1 cellular context compared by ENCODE assay signal in the genomic region with DNA sequence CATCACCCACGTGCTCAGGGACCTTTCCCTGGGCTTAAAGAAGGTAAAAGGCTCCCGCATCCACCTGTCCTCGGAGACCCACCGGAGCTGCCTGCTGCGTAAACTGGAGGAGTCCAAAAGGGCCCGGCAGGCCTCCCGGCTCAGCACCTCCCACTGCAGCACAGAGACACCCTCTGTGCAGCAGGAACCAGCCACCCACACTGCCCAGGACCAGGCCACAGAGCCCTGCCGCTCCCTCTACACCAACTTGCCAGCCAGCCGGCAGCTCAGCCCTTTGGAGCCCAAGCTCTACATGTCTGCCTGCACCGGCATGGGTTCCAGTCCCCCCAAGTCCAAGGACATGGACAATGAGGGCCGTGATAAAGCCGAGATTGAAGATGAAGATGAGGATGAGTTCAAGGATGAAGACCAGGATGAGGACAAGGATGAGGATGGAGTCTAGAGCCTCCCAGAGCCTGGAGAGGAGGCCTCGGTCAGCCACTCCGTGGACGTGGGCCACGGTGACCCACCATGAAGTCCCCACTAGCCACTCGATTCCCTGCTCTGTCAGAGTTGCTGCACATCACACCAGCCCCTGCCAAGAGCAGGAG.
TF ChIP-seq lines count a peak whose summit lies in the region.

No MANE protein-coding gene starts in this region.

TF ChIP-seq in K562, 482 proteins besides CTCF, POLR2A, EP300 and RAD21 (continues in another document):
- no peak for TF ChIP-seq MEF2A (IDR thresholded peaks at IDR 0.05; ENCODE audit: control insufficient read depth, low read depth, low read length)
- TF ChIP-seq NBN (IDR thresholded peaks at IDR 0.05; ENCODE audit: low read depth): no peak
- no peak for TF ChIP-seq E2F3 (CRISPR knock-in tag; IDR thresholded peaks at IDR 0.05)
- no peak for TF ChIP-seq KDM2B (CRISPR knock-in tag; IDR thresholded peaks at IDR 0.05)
- TF ChIP-seq HCFC1 (IDR thresholded peaks at IDR 0.05; ENCODE audit: low read depth, low read length): 0 out of 2 replicates have a peak, but pooled peaks have one; percentile 21
- TF ChIP-seq, protein P1, sequence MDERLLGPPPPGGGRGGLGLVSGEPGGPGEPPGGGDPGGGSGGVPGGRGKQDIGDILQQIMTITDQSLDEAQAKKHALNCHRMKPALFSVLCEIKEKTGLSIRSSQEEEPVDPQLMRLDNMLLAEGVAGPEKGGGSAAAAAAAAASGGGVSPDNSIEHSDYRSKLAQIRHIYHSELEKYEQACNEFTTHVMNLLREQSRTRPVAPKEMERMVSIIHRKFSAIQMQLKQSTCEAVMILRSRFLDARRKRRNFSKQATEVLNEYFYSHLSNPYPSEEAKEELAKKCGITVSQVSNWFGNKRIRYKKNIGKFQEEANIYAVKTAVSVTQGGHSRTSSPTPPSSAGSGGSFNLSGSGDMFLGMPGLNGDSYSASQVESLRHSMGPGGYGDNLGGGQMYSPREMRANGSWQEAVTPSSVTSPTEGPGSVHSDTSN (CRISPR knock-in tag; IDR thresholded peaks at IDR 0.05; ENCODE audit: low read depth): no peak
- TF ChIP-seq, protein P1 (tag; conservative IDR thresholded peaks at IDR 0.05; ENCODE audit: low read depth): no peak
- TF ChIP-seq FOXP1 (CRISPR knock-in tag; IDR thresholded peaks at IDR 0.05): no peak
- TF ChIP-seq FOXJ3 (CRISPR knock-in tag; IDR thresholded peaks at IDR 0.05): no peak
- TF ChIP-seq ERF (CRISPR knock-in tag; IDR thresholded peaks at IDR 0.05): no peak
- TF ChIP-seq, protein P2, sequence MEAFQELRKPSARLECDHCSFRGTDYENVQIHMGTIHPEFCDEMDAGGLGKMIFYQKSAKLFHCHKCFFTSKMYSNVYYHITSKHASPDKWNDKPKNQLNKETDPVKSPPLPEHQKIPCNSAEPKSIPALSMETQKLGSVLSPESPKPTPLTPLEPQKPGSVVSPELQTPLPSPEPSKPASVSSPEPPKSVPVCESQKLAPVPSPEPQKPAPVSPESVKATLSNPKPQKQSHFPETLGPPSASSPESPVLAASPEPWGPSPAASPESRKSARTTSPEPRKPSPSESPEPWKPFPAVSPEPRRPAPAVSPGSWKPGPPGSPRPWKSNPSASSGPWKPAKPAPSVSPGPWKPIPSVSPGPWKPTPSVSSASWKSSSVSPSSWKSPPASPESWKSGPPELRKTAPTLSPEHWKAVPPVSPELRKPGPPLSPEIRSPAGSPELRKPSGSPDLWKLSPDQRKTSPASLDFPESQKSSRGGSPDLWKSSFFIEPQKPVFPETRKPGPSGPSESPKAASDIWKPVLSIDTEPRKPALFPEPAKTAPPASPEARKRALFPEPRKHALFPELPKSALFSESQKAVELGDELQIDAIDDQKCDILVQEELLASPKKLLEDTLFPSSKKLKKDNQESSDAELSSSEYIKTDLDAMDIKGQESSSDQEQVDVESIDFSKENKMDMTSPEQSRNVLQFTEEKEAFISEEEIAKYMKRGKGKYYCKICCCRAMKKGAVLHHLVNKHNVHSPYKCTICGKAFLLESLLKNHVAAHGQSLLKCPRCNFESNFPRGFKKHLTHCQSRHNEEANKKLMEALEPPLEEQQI (IDR thresholded peaks at IDR 0.05): no peak
- TF ChIP-seq, protein P3, sequence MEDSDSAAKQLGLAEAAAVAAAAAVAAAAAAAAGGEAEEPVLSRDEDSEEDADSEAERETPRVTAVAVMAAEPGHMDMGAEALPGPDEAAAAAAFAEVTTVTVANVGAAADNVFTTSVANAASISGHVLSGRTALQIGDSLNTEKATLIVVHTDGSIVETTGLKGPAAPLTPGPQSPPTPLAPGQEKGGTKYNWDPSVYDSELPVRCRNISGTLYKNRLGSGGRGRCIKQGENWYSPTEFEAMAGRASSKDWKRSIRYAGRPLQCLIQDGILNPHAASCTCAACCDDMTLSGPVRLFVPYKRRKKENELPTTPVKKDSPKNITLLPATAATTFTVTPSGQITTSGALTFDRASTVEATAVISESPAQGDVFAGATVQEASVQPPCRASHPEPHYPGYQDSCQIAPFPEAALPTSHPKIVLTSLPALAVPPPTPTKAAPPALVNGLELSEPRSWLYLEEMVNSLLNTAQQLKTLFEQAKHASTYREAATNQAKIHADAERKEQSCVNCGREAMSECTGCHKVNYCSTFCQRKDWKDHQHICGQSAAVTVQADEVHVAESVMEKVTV (CRISPR knock-in tag; IDR thresholded peaks at IDR 0.05): no peak
- no peak for TF ChIP-seq ZNF766 (CRISPR knock-in tag; conservative IDR thresholded peaks at IDR 0.05)
- no peak for TF ChIP-seq SMARCA5 (IDR thresholded peaks at IDR 0.05)
- no peak for TF ChIP-seq BRCA1 (IDR thresholded peaks at IDR 0.05)
- TF ChIP-seq BRCA1 (CRISPR knock-in tag; IDR thresholded peaks at IDR 0.05): no peak
- no peak for TF ChIP-seq HNRNPH1 (optimal IDR thresholded peaks at IDR 0.05; ENCODE audit: low read depth, low read length)
- no peak for TF ChIP-seq SRF (CRISPR knock-in tag; IDR thresholded peaks at IDR 0.05)
- TF ChIP-seq POLR2AphosphoS2 (IDR thresholded peaks at IDR 0.05; ENCODE audit: low read length): no peak
- TF ChIP-seq NFYB (IDR thresholded peaks at IDR 0.05; ENCODE audit: extremely low read depth, insufficient read length): no peak
- no peak for TF ChIP-seq ZFPM2 (CRISPR knock-in tag; IDR thresholded peaks at IDR 0.05)
- TF ChIP-seq JUND (IDR thresholded peaks at IDR 0.05; ENCODE audit: borderline replicate concordance, low read depth, low read length): 0 out of 2 replicates have a peak, but pooled peaks have one; percentile 7
- TF ChIP-seq JUND (tag; IDR thresholded peaks at IDR 0.05; ENCODE audit: borderline replicate concordance, low read depth, low read length): no peak
- TF ChIP-seq NEUROD1 (IDR thresholded peaks at IDR 0.05; ENCODE audit: borderline replicate concordance, low read depth, low read length, partially characterized antibody): no peak
- no peak for TF ChIP-seq ZNF224 (CRISPR knock-in tag; IDR thresholded peaks at IDR 0.05)
- no peak for TF ChIP-seq NCOA1 (IDR thresholded peaks at IDR 0.05; ENCODE audit: low read depth)
- TF ChIP-seq ZNF436 (CRISPR knock-in tag; IDR thresholded peaks at IDR 0.05): no peak
- TF ChIP-seq HNRNPK (IDR thresholded peaks at IDR 0.05; ENCODE audit: low read depth, low read length, poor library complexity, severe bottlenecking): no peak
- no peak for TF ChIP-seq ZFX (CRISPR knock-in tag; IDR thresholded peaks at IDR 0.05)
- TF ChIP-seq POU5F1 (IDR thresholded peaks at IDR 0.05; ENCODE audit: borderline replicate concordance, low read depth, low read length, partially characterized antibody): no peak
- TF ChIP-seq, protein P4, sequence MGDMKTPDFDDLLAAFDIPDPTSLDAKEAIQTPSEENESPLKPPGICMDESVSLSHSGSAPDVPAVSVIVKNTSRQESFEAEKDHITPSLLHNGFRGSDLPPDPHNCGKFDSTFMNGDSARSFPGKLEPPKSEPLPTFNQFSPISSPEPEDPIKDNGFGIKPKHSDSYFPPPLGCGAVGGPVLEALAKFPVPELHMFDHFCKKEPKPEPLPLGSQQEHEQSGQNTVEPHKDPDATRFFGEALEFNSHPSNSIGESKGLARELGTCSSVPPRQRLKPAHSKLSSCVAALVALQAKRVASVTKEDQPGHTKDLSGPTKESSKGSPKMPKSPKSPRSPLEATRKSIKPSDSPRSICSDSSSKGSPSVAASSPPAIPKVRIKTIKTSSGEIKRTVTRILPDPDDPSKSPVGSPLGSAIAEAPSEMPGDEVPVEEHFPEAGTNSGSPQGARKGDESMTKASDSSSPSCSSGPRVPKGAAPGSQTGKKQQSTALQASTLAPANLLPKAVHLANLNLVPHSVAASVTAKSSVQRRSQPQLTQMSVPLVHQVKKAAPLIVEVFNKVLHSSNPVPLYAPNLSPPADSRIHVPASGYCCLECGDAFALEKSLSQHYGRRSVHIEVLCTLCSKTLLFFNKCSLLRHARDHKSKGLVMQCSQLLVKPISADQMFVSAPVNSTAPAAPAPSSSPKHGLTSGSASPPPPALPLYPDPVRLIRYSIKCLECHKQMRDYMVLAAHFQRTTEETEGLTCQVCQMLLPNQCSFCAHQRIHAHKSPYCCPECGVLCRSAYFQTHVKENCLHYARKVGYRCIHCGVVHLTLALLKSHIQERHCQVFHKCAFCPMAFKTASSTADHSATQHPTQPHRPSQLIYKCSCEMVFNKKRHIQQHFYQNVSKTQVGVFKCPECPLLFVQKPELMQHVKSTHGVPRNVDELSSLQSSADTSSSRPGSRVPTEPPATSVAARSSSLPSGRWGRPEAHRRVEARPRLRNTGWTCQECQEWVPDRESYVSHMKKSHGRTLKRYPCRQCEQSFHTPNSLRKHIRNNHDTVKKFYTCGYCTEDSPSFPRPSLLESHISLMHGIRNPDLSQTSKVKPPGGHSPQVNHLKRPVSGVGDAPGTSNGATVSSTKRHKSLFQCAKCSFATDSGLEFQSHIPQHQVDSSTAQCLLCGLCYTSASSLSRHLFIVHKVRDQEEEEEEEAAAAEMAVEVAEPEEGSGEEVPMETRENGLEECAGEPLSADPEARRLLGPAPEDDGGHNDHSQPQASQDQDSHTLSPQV (IDR thresholded peaks at IDR 0.05): no peak
- TF ChIP-seq MAFF (IDR thresholded peaks at IDR 0.05; ENCODE audit: low read length): no peak
- TF ChIP-seq FOXM1 (IDR thresholded peaks at IDR 0.05; ENCODE audit: low read depth): no peak
- no peak for TF ChIP-seq FOXM1 (CRISPR knock-in tag; IDR thresholded peaks at IDR 0.05; ENCODE audit: low read depth)
- TF ChIP-seq ZNF589 (CRISPR knock-in tag; IDR thresholded peaks at IDR 0.05; ENCODE audit: low read depth): no peak
- 0 out of 2 replicates have a peak, but pooled peaks have one; percentile 19 for TF ChIP-seq ZNF384 (IDR thresholded peaks at IDR 0.05; ENCODE audit: low read depth, low read length)
- no peak for TF ChIP-seq CHD1 (IDR thresholded peaks at IDR 0.05; ENCODE audit: low read length)
- no peak for TF ChIP-seq ATF1 (CRISPR knock-in tag; IDR thresholded peaks at IDR 0.05)
- no peak for TF ChIP-seq ATF1 (tag; IDR thresholded peaks at IDR 0.05)
- TF ChIP-seq, protein P5, sequence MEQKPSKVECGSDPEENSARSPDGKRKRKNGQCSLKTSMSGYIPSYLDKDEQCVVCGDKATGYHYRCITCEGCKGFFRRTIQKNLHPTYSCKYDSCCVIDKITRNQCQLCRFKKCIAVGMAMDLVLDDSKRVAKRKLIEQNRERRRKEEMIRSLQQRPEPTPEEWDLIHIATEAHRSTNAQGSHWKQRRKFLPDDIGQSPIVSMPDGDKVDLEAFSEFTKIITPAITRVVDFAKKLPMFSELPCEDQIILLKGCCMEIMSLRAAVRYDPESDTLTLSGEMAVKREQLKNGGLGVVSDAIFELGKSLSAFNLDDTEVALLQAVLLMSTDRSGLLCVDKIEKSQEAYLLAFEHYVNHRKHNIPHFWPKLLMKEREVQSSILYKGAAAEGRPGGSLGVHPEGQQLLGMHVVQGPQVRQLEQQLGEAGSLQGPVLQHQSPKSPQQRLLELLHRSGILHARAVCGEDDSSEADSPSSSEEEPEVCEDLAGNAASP (IDR thresholded peaks at IDR 0.05): no peak
- TF ChIP-seq, protein P6, sequence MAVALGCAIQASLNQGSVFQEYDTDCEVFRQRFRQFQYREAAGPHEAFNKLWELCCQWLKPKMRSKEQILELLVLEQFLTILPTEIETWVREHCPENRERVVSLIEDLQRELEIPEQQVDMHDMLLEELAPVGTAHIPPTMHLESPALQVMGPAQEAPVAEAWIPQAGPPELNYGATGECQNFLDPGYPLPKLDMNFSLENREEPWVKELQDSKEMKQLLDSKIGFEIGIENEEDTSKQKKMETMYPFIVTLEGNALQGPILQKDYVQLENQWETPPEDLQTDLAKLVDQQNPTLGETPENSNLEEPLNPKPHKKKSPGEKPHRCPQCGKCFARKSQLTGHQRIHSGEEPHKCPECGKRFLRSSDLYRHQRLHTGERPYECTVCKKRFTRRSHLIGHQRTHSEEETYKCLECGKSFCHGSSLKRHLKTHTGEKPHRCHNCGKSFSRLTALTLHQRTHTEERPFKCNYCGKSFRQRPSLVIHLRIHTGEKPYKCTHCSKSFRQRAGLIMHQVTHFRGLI (CRISPR knock-in tag; IDR thresholded peaks at IDR 0.05): no peak
- 0 out of 2 replicates have a peak, but pooled peaks have one; percentile 16 for TF ChIP-seq JUN (IDR thresholded peaks at IDR 0.05; ENCODE audit: borderline replicate concordance, low read depth, low read length)
- TF ChIP-seq JUN (CRISPR knock-in tag; IDR thresholded peaks at IDR 0.05; ENCODE audit: borderline replicate concordance): no peak
- no peak for TF ChIP-seq SAP30 (IDR thresholded peaks at IDR 0.05; ENCODE audit: borderline replicate concordance, insufficient read depth, low read depth, low read length, poor library complexity, severe bottlenecking)
- TF ChIP-seq, protein P7, sequence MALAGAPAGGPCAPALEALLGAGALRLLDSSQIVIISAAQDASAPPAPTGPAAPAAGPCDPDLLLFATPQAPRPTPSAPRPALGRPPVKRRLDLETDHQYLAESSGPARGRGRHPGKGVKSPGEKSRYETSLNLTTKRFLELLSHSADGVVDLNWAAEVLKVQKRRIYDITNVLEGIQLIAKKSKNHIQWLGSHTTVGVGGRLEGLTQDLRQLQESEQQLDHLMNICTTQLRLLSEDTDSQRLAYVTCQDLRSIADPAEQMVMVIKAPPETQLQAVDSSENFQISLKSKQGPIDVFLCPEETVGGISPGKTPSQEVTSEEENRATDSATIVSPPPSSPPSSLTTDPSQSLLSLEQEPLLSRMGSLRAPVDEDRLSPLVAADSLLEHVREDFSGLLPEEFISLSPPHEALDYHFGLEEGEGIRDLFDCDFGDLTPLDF (CRISPR knock-in tag; IDR thresholded peaks at IDR 0.05): 0 out of 2 replicates have a peak, but pooled peaks have one; percentile 8
- no peak for TF ChIP-seq ILK (tag; IDR thresholded peaks at IDR 0.05; ENCODE audit: borderline replicate concordance, low read depth)
- TF ChIP-seq GABPB2 (CRISPR knock-in tag; conservative IDR thresholded peaks at IDR 0.05): no peak
- 0 out of 4 replicates have a peak, but pooled peaks of 1 of the 2 experiments have one; percentile 33 for TF ChIP-seq RCOR1 (IDR thresholded peaks at IDR 0.05; ENCODE audit: borderline replicate concordance in 1 of 2, low read depth in 2 of 2, low read length in 2 of 2)
- TF ChIP-seq, protein P8, sequence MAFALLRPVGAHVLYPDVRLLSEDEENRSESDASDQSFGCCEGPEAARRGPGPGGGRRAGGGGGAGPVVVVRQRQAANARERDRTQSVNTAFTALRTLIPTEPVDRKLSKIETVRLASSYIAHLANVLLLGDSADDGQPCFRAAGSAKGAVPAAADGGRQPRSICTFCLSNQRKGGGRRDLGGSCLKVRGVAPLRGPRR (CRISPR knock-in tag; IDR thresholded peaks at IDR 0.05): no peak
- TF ChIP-seq ZNF444 (CRISPR knock-in tag; IDR thresholded peaks at IDR 0.05): no peak
- no peak for TF ChIP-seq TCF3 (CRISPR knock-in tag; IDR thresholded peaks at IDR 0.05)
- TF ChIP-seq FOXA1 (IDR thresholded peaks at IDR 0.05; ENCODE audit: borderline replicate concordance): no peak
- TF ChIP-seq ZC3H11A (IDR thresholded peaks at IDR 0.05; ENCODE audit: low read depth, low read length): 0 out of 2 replicates have a peak, but pooled peaks have one; percentile 62
- TF ChIP-seq SMARCC2 (IDR thresholded peaks at IDR 0.05; ENCODE audit: low read depth): no peak
- TF ChIP-seq ZSCAN32 (CRISPR knock-in tag; IDR thresholded peaks at IDR 0.05): no peak
- TF ChIP-seq ZNF232 (CRISPR knock-in tag; IDR thresholded peaks at IDR 0.05): no peak
